ENCODE assay signal across 8 cellular contexts in the genomic region with DNA sequence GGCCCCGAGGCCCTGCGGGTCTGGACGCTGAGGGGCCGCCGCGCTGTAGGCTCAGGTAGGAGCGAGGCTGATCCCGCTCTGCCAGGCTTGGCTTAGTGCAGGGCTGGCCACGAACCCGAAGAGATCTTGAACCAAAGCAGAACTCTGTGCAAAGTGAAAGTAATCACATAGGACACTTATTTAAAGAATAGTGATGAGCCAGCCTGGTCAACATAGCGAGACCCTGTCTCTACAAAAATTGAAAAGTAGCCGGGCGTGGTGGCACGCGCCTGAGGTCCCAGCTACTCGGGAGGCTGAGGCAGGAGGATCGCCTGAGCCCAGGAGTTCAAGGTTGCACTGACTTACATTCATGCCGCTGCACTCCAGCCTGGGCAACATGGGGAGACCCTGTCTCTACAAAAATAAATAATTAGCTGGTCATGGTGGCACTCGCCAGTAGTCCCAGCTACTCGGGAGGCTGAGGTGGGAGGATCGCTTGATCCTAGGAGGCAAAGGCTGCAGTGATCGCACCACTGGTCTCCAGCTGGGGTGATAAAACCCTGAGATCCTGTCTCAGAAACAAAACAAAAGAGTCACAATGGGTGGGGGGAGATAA.
DNase-seq lines count a peak whose midpoint lies in the region; ATAC-seq and TF ChIP-seq lines count a peak whose summit lies in the region.

No MANE protein-coding gene starts in this region.

- H3K79me2 ChIP-seq in KMS-11 (ENCODE audit: insufficient read depth, low read depth) = peaks cover 18% of the 10 kb centered on the region

- H3K36me3 ChIP-seq in KMS-11 (ENCODE audit: insufficient read depth) (peaks cover 6% of the 10 kb centered on the region; the same call in 1 of the 2 replicates), duodenal mucosa (ENCODE audit: control insufficient read depth in 1 of 2, insufficient read depth in 2 of 2, low read length in 2 of 2) (peaks cover 25 to 40% of the 10 kb centered on the region in 2 donors), neutrophil (peaks cover 39% of the 10 kb centered on the region)

- H3K9ac ChIP-seq in KMS-11 (peak overlapping the region; percentile 81), duodenal mucosa (ENCODE audit: low read depth in 1 of 2, low read length in 2 of 2) (peak overlapping the region; percentile 88 to 98)

- TF ChIP-seq CTCF in KMS-11 (conservative IDR thresholded peaks at IDR 0.05; ENCODE audit: low read depth, low read length) (no peak), neutrophil (IDR thresholded peaks at IDR 0.05) (no peak)

- H3K4me2 ChIP-seq in KMS-11 = peak overlapping the region; percentile 85

- H3K9me3 ChIP-seq in duodenal mucosa (ENCODE audit: control insufficient read depth in 1 of 2, low read length in 2 of 2) (no peaks in the 10 kb centered on the region), neutrophil (no peaks in the 10 kb centered on the region)

- no peaks in the 10 kb centered on the region for H3K27me3 ChIP-seq in KMS-11 (ENCODE audit: insufficient read depth, low read depth)
- no peaks in the 10 kb centered on the region for H3K27me3 ChIP-seq in duodenal mucosa (ENCODE audit: control insufficient read depth in 1 of 2, insufficient read depth in 2 of 2, low read length in 2 of 2)
- H3K27me3 ChIP-seq in neutrophil = peaks cover 26% of the 10 kb centered on the region

- peak overlapping the region; percentile 59 for H3K27ac ChIP-seq in KMS-11
- peak overlapping the region; percentile 81 for H3K27ac ChIP-seq in duodenal mucosa (ENCODE audit: low read depth, low read length)
- H3K27ac ChIP-seq in neutrophil = peak overlapping the region; percentile 75

- no peak overlapping the region for H3K4me3 ChIP-seq in KMS-11 (IDR thresholded peaks at IDR 0.05; ENCODE audit: insufficient read depth, low read depth, low read length)
- H3K4me3 ChIP-seq in duodenal mucosa (ENCODE audit: low read depth in 1 of 2, low read length in 2 of 2) = peak overlapping the region; percentile 96 to 99
- H3K4me3 ChIP-seq in neutrophil (ENCODE audit: low read depth in 1 of 2, low read length in 1 of 2) = peak overlapping the region; percentile 80 to 81

- ATAC-seq in GM19025 (IDR thresholded peaks at IDR 0.05; ENCODE audit: low read depth, unreplicated experiment) (peak; percentile 37), HG02678 (IDR thresholded peaks at IDR 0.05; ENCODE audit: unreplicated experiment) (no peak)

- H3K4me1 ChIP-seq in KMS-11 (ENCODE audit: low read depth, poor library complexity, severe bottlenecking) = peaks cover 13% of the 10 kb centered on the region
- H3K4me1 ChIP-seq in duodenal mucosa (ENCODE audit: control insufficient read depth in 1 of 2, insufficient read depth in 2 of 2, low read length in 2 of 2) = peaks cover 8 to 9% of the 10 kb centered on the region in 2 donors
- H3K4me1 ChIP-seq in neutrophil (ENCODE audit: control insufficient read depth in 1 of 2, insufficient read depth in 1 of 2, low read depth in 1 of 2, low read length in 1 of 2) = peaks cover 14% of the 10 kb centered on the region in 2 experiments

- no peaks in the 10 kb centered on the region for H4K20me1 ChIP-seq in KMS-11 (ENCODE audit: insufficient read depth)

- no peak for DNase-seq in SKM-1 (lab: John Stamatoyannopoulos, UW; ENCODE audit: unreplicated experiment)
- DNase-seq in D341Med (ENCODE audit: low spot score) = no peak
- DNase-seq in GF-D8 (lab: John Stamatoyannopoulos, UW) = no peak

- H2AFZ ChIP-seq in KMS-11 (ENCODE audit: low read depth) = peak overlapping the region; percentile 100
